ENCODE assay signal across 16 cellular contexts in genomic region chr13:85816413-85816812, GRCh38. TPM values are rescaled to one million over a fixed set of nuclear protein-coding genes. Genes with fewer than 3 reads are reported as not detected.
DNase-seq lines count a peak whose midpoint lies in the region; ATAC-seq, FAIRE-seq and TF ChIP-seq lines count a peak whose summit lies in the region.
"Had no signal": no experiment of that assay in that cellular context is flagged by ENCODE, and none has a peak within 500 bp of the region (broad histone marks: within the 10 kb centered on the region; RNA-seq: fewer than 3 reads in every experiment).

No MANE protein-coding gene starts in this region.

- H4K20me1 ChIP-seq in HepG2 (ENCODE audit: insufficient read depth, low read length): no peaks in the 10 kb centered on the region
- H4K20me1 ChIP-seq: BLaER1 had no signal

- H3K9ac ChIP-seq in HepG2 (ENCODE audit: insufficient read depth, low read depth, low read length) (no peak overlapping the region), adipocyte (ENCODE audit: low read length) (no peak overlapping the region)
- H3K9ac ChIP-seq: BLaER1 had no signal

- TF ChIP-seq POLR2A in HepG2 (IDR thresholded peaks at IDR 0.05; ENCODE audit: insufficient read depth in 1 of 2, low read depth in 2 of 2, low read length in 2 of 2): no peak
- TF ChIP-seq POLR2A in right lobe of liver (IDR thresholded peaks at IDR 0.05): no peak

- H2AFZ ChIP-seq in HepG2 (ENCODE audit: low read length): no peak overlapping the region

- no peaks in the 10 kb centered on the region for H3K36me3 ChIP-seq in HepG2 (replicated peaks in 1 of 2; ENCODE audit: control insufficient read depth in 1 of 2, insufficient read depth in 2 of 2, low read length in 2 of 2)
- H3K36me3 ChIP-seq in right lobe of liver: no peaks in the 10 kb centered on the region
- H3K36me3 ChIP-seq in adipocyte (ENCODE audit: control insufficient read depth, insufficient read depth, low read length, severe bottlenecking): no peaks in the 10 kb centered on the region
- H3K36me3 ChIP-seq: BLaER1, upper lobe of left lung had no signal

- DNase-seq in HepG2 (ENCODE audit: low spot score) (no peak), right lobe of liver (no peak), NCI-H2227 (lab: John Stamatoyannopoulos, UW; ENCODE audit: unreplicated experiment) (peak; percentile 24), adipocyte (ENCODE audit: low read depth) (peak; percentile 40), MV-4-11 (lab: John Stamatoyannopoulos, UW) (no peak), coronary artery (ENCODE audit: low spot score) (no peak)
- DNase-seq in stimulated activated CD4-positive, alpha-beta T cell treated with anti-CD3 and anti-CD28 coated beads, Interleukin-4, amount 100 ng/mL, for 1 hour: no peak
- DNase-seq: activated CD8-positive, alpha-beta memory T cell treated with anti-CD3 and anti-CD28 coated beads, Interleukin-2, amount 50 U/mL, for 4 hours; head of caudate nucleus; retina; stimulated activated CD4-positive, alpha-beta T cell treated with anti-CD3 and anti-CD28 coated beads, Interleukin-2, amount 100 ng/mL, for 24 hours; upper lobe of left lung had no signal

- CTCF ChIA-PET in HepG2 (lab: Yijun Ruan, JAX; ENCODE audit: low intra/inter-chr PET ratio, low total read pairs): interaction anchor here (0.6 kb wide), 1 partner anchor 920 kb away, joined by 3 read pairs; no protein-coding TSS in a partner anchor

- no peak for TF ChIP-seq EP300 in HepG2 (IDR thresholded peaks at IDR 0.05; ENCODE audit: low read depth in 2 of 2, low read length in 2 of 2)
- no peak for TF ChIP-seq EP300 in HepG2 (CRISPR knock-in tag; IDR thresholded peaks at IDR 0.05; ENCODE audit: borderline replicate concordance)

- no peak overlapping the region for H3K27ac ChIP-seq in HepG2 (ENCODE audit: extremely low read length, insufficient read depth, low read length)
- H3K27ac ChIP-seq in right lobe of liver: no peak overlapping the region
- H3K27ac ChIP-seq in coronary artery: no peak overlapping the region
- H3K27ac ChIP-seq: BLaER1, upper lobe of left lung had no signal

- H3K4me1 ChIP-seq in HepG2 (ENCODE audit: insufficient read depth, low read length): no peaks in the 10 kb centered on the region
- no peaks in the 10 kb centered on the region for H3K4me1 ChIP-seq in right lobe of liver
- no peaks in the 10 kb centered on the region for H3K4me1 ChIP-seq in adipocyte (ENCODE audit: control insufficient read depth, insufficient read depth, low read length)
- H3K4me1 ChIP-seq: BLaER1, upper lobe of left lung had no signal

- H3K27me3 ChIP-seq in HepG2 (ENCODE audit: control insufficient read depth in 1 of 2, insufficient read depth in 2 of 2, low read length in 2 of 2): no peaks in the 10 kb centered on the region; a peak in 1 of 5 replicates
- H3K27me3 ChIP-seq in right lobe of liver: no peaks in the 10 kb centered on the region
- H3K27me3 ChIP-seq in adipocyte (replicated peaks; ENCODE audit: control insufficient read depth, insufficient read depth, low read length): no peaks in the 10 kb centered on the region
- H3K27me3 ChIP-seq: BLaER1, upper lobe of left lung had no signal

- POLR2A ChIA-PET in HepG2 (lab: Yijun Ruan, JAX): no interaction called here

- H3K9me3 ChIP-seq in HepG2 (ENCODE audit: low read length) (no peaks in the 10 kb centered on the region), right lobe of liver (no peaks in the 10 kb centered on the region), adipocyte (ENCODE audit: control insufficient read depth, low read length) (no peaks in the 10 kb centered on the region)
- H3K9me3 ChIP-seq: BLaER1, upper lobe of left lung had no signal

- in situ Hi-C loops in HepG2 (cut with HindIII; ENCODE audit: extremely low pct_ligation_motif_present, low pct_unique_long_range_greater_than_20kb): no loop called here

- TF ChIP-seq RAD21 in HepG2 (CRISPR knock-in tag; IDR thresholded peaks at IDR 0.05): no peak

- BruUV-seq in HepG2 (replicated peaks; lab: Mats Ljungman, UMichigan): no TSS peak

- no peaks in the 10 kb centered on the region for H3K79me2 ChIP-seq in HepG2 (ENCODE audit: insufficient read depth, low read length)

- ATAC-seq in HepG2 (no peak), right lobe of liver (no peak), HG03095 (IDR thresholded peaks at IDR 0.05; ENCODE audit: unreplicated experiment) (no peak)
- ATAC-seq: activated naive CD4-positive, alpha-beta T cell treated with anti-CD3 and anti-CD28 coated beads, Interleukin-2, amount 50 U/mL, for 72 hours had no signal

- no peak overlapping the region for H3K4me3 ChIP-seq in HepG2 (replicated peaks in 1 of 3; ENCODE audit: insufficient read depth in 1 of 3, low read depth in 2 of 3, low read length in 3 of 3)
- no peak overlapping the region for H3K4me3 ChIP-seq in right lobe of liver
- H3K4me3 ChIP-seq in adipocyte (ENCODE audit: low read length): no peak overlapping the region
- no peak overlapping the region for H3K4me3 ChIP-seq in coronary artery
- H3K4me3 ChIP-seq: BLaER1, upper lobe of left lung had no signal

- no peak for TF ChIP-seq CTCF in HepG2 (CRISPR knock-in tag; IDR thresholded peaks at IDR 0.05)
- TF ChIP-seq CTCF in right lobe of liver (IDR thresholded peaks at IDR 0.05): no peak
- no peak for TF ChIP-seq CTCF in coronary artery (IDR thresholded peaks at IDR 0.05)

- H3K4me2 ChIP-seq in HepG2 (ENCODE audit: low read depth, low read length): no peak overlapping the region
- H3K4me2 ChIP-seq: BLaER1 had no signal

- no peak for FAIRE-seq in HepG2 (lab: Jason Lieb, UNC)

- intact Hi-C loops in HepG2 (cut with micrococcal nuclease; ENCODE audit: unreplicated experiment): no loop called here
- intact Hi-C loops in right lobe of liver (cut with DNase I): no loop called here

TF ChIP-seq in HepG2, 621 proteins besides CTCF, POLR2A, EP300 and RAD21:
- peak; percentile 27 for TF ChIP-seq STAG1 (CRISPR knock-in tag; IDR thresholded peaks at IDR 0.05)
- TF ChIP-seq SP2 (CRISPR knock-in tag; IDR thresholded peaks at IDR 0.05): no peak
- no peak for TF ChIP-seq ZNF446 (CRISPR knock-in tag; IDR thresholded peaks at IDR 0.05)
- TF ChIP-seq TCF7L2 (IDR thresholded peaks at IDR 0.05; ENCODE audit: low read depth, low read length): no peak
- TF ChIP-seq, protein P1, sequence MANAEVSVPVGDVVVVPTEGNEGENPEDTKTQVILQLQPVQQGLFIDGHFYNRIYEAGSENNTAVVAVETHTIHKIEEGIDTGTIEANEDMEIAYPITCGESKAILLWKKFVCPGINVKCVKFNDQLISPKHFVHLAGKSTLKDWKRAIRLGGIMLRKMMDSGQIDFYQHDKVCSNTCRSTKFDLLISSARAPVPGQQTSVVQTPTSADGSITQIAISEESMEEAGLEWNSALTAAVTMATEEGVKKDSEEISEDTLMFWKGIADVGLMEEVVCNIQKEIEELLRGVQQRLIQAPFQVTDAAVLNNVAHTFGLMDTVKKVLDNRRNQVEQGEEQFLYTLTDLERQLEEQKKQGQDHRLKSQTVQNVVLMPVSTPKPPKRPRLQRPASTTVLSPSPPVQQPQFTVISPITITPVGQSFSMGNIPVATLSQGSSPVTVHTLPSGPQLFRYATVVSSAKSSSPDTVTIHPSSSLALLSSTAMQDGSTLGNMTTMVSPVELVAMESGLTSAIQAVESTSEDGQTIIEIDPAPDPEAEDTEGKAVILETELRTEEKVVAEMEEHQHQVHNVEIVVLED (CRISPR knock-in tag; IDR thresholded peaks at IDR 0.05; ENCODE audit: borderline replicate concordance): no peak
- no peak for TF ChIP-seq ZNF329 (CRISPR knock-in tag; IDR thresholded peaks at IDR 0.05; ENCODE audit: low read depth)
- TF ChIP-seq MXD1 (CRISPR knock-in tag; IDR thresholded peaks at IDR 0.05): no peak

RNA-seq across cellular contexts. Expression of gene SLITRK6, which starts 17.2 kb away (rescaled TPM):
- total RNA-seq in HepG2 (2016; rRNA removed; fragmentation: Illumina TruSeq; extraction: Trizol) (not detected in 2 replicates), right lobe of liver (1 to 10 TPM in 1 of 6 experiments, under 1 TPM in 3, not detected in 2; 0.06 to 1.6 (median 0.31) TPM)
- total RNA-seq in HepG2 (2016; cell fraction: cytosol; rRNA removed; fragmentation: Illumina TruSeq; extraction: Trizol; ENCODE audit: low read depth): not detected in 2 replicates
- not detected in 2 replicates for total RNA-seq in HepG2 (2016; cell fraction: insoluble cytoplasmic fraction; rRNA removed; fragmentation: Illumina TruSeq; extraction: Trizol)
- total RNA-seq in HepG2 (2016; cell fraction: membrane; rRNA removed; fragmentation: Illumina TruSeq; extraction: Trizol): not detected in 2 replicates
- total RNA-seq in HepG2 (2016; cell fraction: nucleus; rRNA removed; fragmentation: Illumina TruSeq; extraction: Trizol): not detected in 2 replicates
- polyA plus RNA-seq in HepG2 (2011; rRNA removed): not detected in 2 replicates
- not detected in 2 replicates for polyA plus RNA-seq in HepG2 (2011; cell fraction: cytosol; rRNA removed)
- polyA plus RNA-seq in HepG2 (2011; cell fraction: nucleus; rRNA removed): not detected in 2 replicates
- not detected in 2 replicates for polyA plus RNA-seq in HepG2 (2012)
- polyA plus RNA-seq in HepG2 (2016; cell fraction: cytosol; fragmentation: Illumina TruSeq; extraction: Trizol; ENCODE audit: low read depth): not detected in 2 replicates
- polyA plus RNA-seq in HepG2 (2016; cell fraction: insoluble cytoplasmic fraction; fragmentation: Illumina TruSeq; extraction: Trizol; ENCODE audit: low read depth): not detected in 2 replicates
- not detected in 2 replicates for polyA plus RNA-seq in HepG2 (2016; cell fraction: membrane; fragmentation: Illumina TruSeq; extraction: Trizol; ENCODE audit: low read depth)
- polyA plus RNA-seq in HepG2 (2016; cell fraction: nucleus; fragmentation: Illumina TruSeq; extraction: Trizol; ENCODE audit: insufficient read depth, low read depth): not detected in 2 replicates
- polyA minus RNA-seq in HepG2 (2011; rRNA and poly(A)+ RNA removed; ENCODE audit: low replicate concordance): not detected in 2 replicates
- polyA minus RNA-seq in HepG2 (2011; cell fraction: cytosol; rRNA and poly(A)+ RNA removed): not detected in 2 replicates
- polyA minus RNA-seq in HepG2 (2011; cell fraction: nucleus; rRNA and poly(A)+ RNA removed): not detected in 2 replicates
- total RNA-seq: activated naive CD4-positive, alpha-beta T cell treated with anti-CD3 and anti-CD28 coated beads, Interleukin-2, amount 50 U/mL, for 72 hours; myocyte had no signal

Comparison
In these comparisons a context has a peak if more than half of its experiments do, and no peak if none do; other contexts are left out.
1. DNase-seq: peak in NCI-H2227 (single experiment) and adipocyte (single experiment); none in HepG2 (single experiment), right lobe of liver (0 of 3), MV-4-11 (single experiment), stimulated activated CD4-positive, alpha-beta T cell treated with anti-CD3 and anti-CD28 coated beads, Interleukin-4, amount 100 ng/mL, for 1 hour (single experiment) and coronary artery (single experiment).